ENCODE assay signal across 23 cellular contexts in the genomic region with DNA sequence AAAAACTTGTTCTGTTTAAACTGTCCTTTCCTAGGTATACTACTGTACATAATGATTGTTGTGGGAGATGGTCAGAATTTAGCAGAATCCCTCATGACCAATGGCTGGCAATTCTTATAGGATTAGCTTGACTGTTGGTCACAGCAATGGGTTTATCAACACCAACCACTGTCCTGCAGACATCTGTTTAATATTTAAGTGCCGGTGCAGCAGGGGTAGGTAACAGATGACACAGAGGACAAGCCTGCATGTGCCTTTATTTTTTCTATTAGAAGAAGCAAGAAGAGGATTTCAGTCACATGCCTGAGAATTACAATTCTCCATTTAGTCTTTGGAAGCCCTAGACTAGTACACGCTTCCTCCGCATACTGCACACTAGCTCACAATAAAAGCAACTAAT. TPM values are rescaled to one million over a fixed set of nuclear protein-coding genes. Genes with fewer than 3 reads are reported as not detected.
A peak's percentile ranks its signal among the peaks of the same experiment; 100 is the strongest.
DNase-seq lines count a peak whose midpoint lies in the region; ATAC-seq and TF ChIP-seq lines count a peak whose summit lies in the region.
"Had no signal": no experiment of that assay in that cellular context is flagged by ENCODE, and none has a peak within 500 bp of the region (broad histone marks: within the 10 kb centered on the region; RNA-seq: fewer than 3 reads in every experiment).

No MANE protein-coding gene starts in this region.

- DNase-seq in NCI-H82 (lab: John Stamatoyannopoulos, UW) (peak; percentile 24), NCI-H82 treated with DMSO at 0.1 percent for 48 hours (lab: John Stamatoyannopoulos, UW; ENCODE audit: unreplicated experiment) (no peak), fibroblast of mammary gland (ENCODE audit: low read depth) (peak; percentile 10), neural progenitor cell (ENCODE audit: low spot score) (no peak), OCI-M2 (lab: John Stamatoyannopoulos, UW; ENCODE audit: unreplicated experiment) (no peak)
- DNase-seq in activated T-helper 1 cell treated with anti-CD3 and anti-CD28 coated beads, Interleukin-12 subunit alpha, Interleukin-12 subunit beta, Interleukin-2, Interleukin-4 antibody, amounts not matched to agents 30 ng/mL and 10 ng/mL and 1 ng/mL, durations not matched to agents 14 hours and 24 hours and 36 hours (ENCODE audit: low spot score), result no peak
- DNase-seq: AML-193; Caco-2; Calu3; CD4-positive, alpha-beta T cell; CD8-positive, alpha-beta T cell; DMS53; DMS79; DND-41; EL; GDM1 had no signal

- H3K36me3 Mint-ChIP-seq in neural progenitor cell, result peaks cover 41% of the 10 kb centered on the region
- peaks cover 33% of the 10 kb centered on the region for H3K36me3 Mint-ChIP-seq in activated T-helper 1 cell treated with anti-CD3 and anti-CD28 coated beads, Interleukin-12 subunit alpha, Interleukin-12 subunit beta, Interleukin-2, Interleukin-4 antibody, amounts not matched to agents 30 ng/mL and 10 ng/mL and 1 ng/mL, durations not matched to agents 14 hours and 24 hours and 36 hours (ENCODE audit: low read depth)

- H3K4me2 ChIP-seq in neural progenitor cell, result no peak overlapping the region
- H3K4me2 ChIP-seq: A549; BLaER1 treated with 17β-estradiol and CSF1 and Interleukin-3, amounts not matched to agents 10 nM and 100 nM had no signal

- H3K27ac ChIP-seq in neural progenitor cell, result no peak overlapping the region
- H3K27ac ChIP-seq: 22Rv1; A549; BLaER1 treated with 17β-estradiol and CSF1 and Interleukin-3, amounts not matched to agents 10 nM and 100 nM; C4-2B had no signal

- H3K4me1 Mint-ChIP-seq in neural progenitor cell, result no peaks in the 10 kb centered on the region
- H3K4me1 Mint-ChIP-seq in activated T-helper 1 cell treated with anti-CD3 and anti-CD28 coated beads, Interleukin-12 subunit alpha, Interleukin-12 subunit beta, Interleukin-2, Interleukin-4 antibody, amounts not matched to agents 30 ng/mL and 10 ng/mL and 1 ng/mL, durations not matched to agents 14 hours and 24 hours and 36 hours (ENCODE audit: low read depth), result peaks cover 25% of the 10 kb centered on the region

- H3K36me3 ChIP-seq in neural progenitor cell, result no peaks in the 10 kb centered on the region

- no peak overlapping the region for H2AFZ ChIP-seq in neural progenitor cell (replicated peaks)

- intact Hi-C loops in activated T-helper 1 cell treated with anti-CD3 and anti-CD28 coated beads, Interleukin-12 subunit alpha, Interleukin-12 subunit beta, Interleukin-2, Interleukin-4 antibody, amounts not matched to agents 30 ng/mL and 10 ng/mL and 1 ng/mL, durations not matched to agents 14 hours and 24 hours and 36 hours (cut with micrococcal nuclease), result no loop called here

- no peak overlapping the region for H3K9ac ChIP-seq in neural progenitor cell
- H3K9ac ChIP-seq: BLaER1 treated with 17β-estradiol and CSF1 and Interleukin-3, amounts not matched to agents 10 nM and 100 nM had no signal

- H3K4me3 ChIP-seq in fibroblast of mammary gland (ENCODE audit: control insufficient read depth, low read depth, low read length) (no peak overlapping the region), neural progenitor cell (no peak overlapping the region)
- H3K4me3 ChIP-seq: A549; BLaER1 treated with 17β-estradiol and CSF1 and Interleukin-3, amounts not matched to agents 10 nM and 100 nM; GM12878 had no signal

- H4K20me1 ChIP-seq in neural progenitor cell (ENCODE audit: low read depth), result peaks cover 25% of the 10 kb centered on the region

- ATAC-seq in SK-N-SH treated with all-trans-retinoic acid at 6 μM for 48 hours, result peak; percentile 45
- ATAC-seq: A549; CD8-positive, alpha-beta T cell had no signal

- H3F3A ChIP-seq in neural progenitor cell (ENCODE audit: low read depth), result no peaks in the 10 kb centered on the region

- H3K79me2 ChIP-seq in neural progenitor cell (ENCODE audit: low read depth), result peaks cover 100% of the 10 kb centered on the region

- peaks cover 2% of the 10 kb centered on the region for H3K27me3 Mint-ChIP-seq in neural progenitor cell (ENCODE audit: insufficient read depth, low read depth)
- H3K27me3 Mint-ChIP-seq in activated T-helper 1 cell treated with anti-CD3 and anti-CD28 coated beads, Interleukin-12 subunit alpha, Interleukin-12 subunit beta, Interleukin-2, Interleukin-4 antibody, amounts not matched to agents 30 ng/mL and 10 ng/mL and 1 ng/mL, durations not matched to agents 14 hours and 24 hours and 36 hours (ENCODE audit: insufficient read depth), result no peaks in the 10 kb centered on the region
- H3K27me3 Mint-ChIP-seq: B cell; CD4-positive, alpha-beta T cell had no signal

- H3K27ac Mint-ChIP-seq in neural progenitor cell, result no peak overlapping the region
- no peak overlapping the region for H3K27ac Mint-ChIP-seq in activated T-helper 1 cell treated with anti-CD3 and anti-CD28 coated beads, Interleukin-12 subunit alpha, Interleukin-12 subunit beta, Interleukin-2, Interleukin-4 antibody, amounts not matched to agents 30 ng/mL and 10 ng/mL and 1 ng/mL, durations not matched to agents 14 hours and 24 hours and 36 hours
- H3K27ac Mint-ChIP-seq: B cell; CD4-positive, alpha-beta T cell; CD8-positive, alpha-beta T cell had no signal

- H3K4me3 Mint-ChIP-seq in neural progenitor cell, result no peak overlapping the region
- H3K4me3 Mint-ChIP-seq in activated T-helper 1 cell treated with anti-CD3 and anti-CD28 coated beads, Interleukin-12 subunit alpha, Interleukin-12 subunit beta, Interleukin-2, Interleukin-4 antibody, amounts not matched to agents 30 ng/mL and 10 ng/mL and 1 ng/mL, durations not matched to agents 14 hours and 24 hours and 36 hours, result no peak overlapping the region
- H3K4me3 Mint-ChIP-seq: B cell; CD4-positive, alpha-beta T cell; CD8-positive, alpha-beta T cell had no signal

- peaks cover 20% of the 10 kb centered on the region for H3K4me1 ChIP-seq in neural progenitor cell
- H3K4me1 ChIP-seq: A549 had no signal

- no peaks in the 10 kb centered on the region for H3K27me3 ChIP-seq in neural progenitor cell
- H3K27me3 ChIP-seq: BLaER1 treated with 17β-estradiol and CSF1 and Interleukin-3, amounts not matched to agents 10 nM and 100 nM had no signal

- peaks cover 44% of the 10 kb centered on the region for H3K9me3 Mint-ChIP-seq in neural progenitor cell
- peaks cover 8% of the 10 kb centered on the region for H3K9me3 Mint-ChIP-seq in activated T-helper 1 cell treated with anti-CD3 and anti-CD28 coated beads, Interleukin-12 subunit alpha, Interleukin-12 subunit beta, Interleukin-2, Interleukin-4 antibody, amounts not matched to agents 30 ng/mL and 10 ng/mL and 1 ng/mL, durations not matched to agents 14 hours and 24 hours and 36 hours
- H3K9me3 Mint-ChIP-seq: CD4-positive, alpha-beta T cell; CD8-positive, alpha-beta T cell had no signal

- TF ChIP-seq CTCF in fibroblast of mammary gland (conservative IDR thresholded peaks at IDR 0.05; ENCODE audit: control insufficient read depth, insufficient read depth, low read depth, low read length) (no peak), neural progenitor cell (IDR thresholded peaks at IDR 0.05) (no peak)

- H3K9me3 ChIP-seq in neural progenitor cell (ENCODE audit: low read depth), result no peaks in the 10 kb centered on the region

TF ChIP-seq in SK-N-SH treated with all-trans-retinoic acid at 6 μM for 48 hours, 23 proteins besides CTCF, POLR2A, EP300 and RAD21 (continues in another document):
- TF ChIP-seq, protein P1, sequence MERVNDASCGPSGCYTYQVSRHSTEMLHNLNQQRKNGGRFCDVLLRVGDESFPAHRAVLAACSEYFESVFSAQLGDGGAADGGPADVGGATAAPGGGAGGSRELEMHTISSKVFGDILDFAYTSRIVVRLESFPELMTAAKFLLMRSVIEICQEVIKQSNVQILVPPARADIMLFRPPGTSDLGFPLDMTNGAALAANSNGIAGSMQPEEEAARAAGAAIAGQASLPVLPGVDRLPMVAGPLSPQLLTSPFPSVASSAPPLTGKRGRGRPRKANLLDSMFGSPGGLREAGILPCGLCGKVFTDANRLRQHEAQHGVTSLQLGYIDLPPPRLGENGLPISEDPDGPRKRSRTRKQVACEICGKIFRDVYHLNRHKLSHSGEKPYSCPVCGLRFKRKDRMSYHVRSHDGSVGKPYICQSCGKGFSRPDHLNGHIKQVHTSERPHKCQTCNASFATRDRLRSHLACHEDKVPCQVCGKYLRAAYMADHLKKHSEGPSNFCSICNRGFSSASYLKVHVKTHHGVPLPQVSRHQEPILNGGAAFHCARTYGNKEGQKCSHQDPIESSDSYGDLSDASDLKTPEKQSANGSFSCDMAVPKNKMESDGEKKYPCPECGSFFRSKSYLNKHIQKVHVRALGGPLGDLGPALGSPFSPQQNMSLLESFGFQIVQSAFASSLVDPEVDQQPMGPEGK (CRISPR knock-in tag; IDR thresholded peaks at IDR 0.05; ENCODE audit: borderline replicate concordance), result no peak
- TF ChIP-seq ZNF70 (CRISPR knock-in tag; IDR thresholded peaks at IDR 0.05) (no peak), ZNF565 (CRISPR knock-in tag; conservative IDR thresholded peaks at IDR 0.05; ENCODE audit: low read depth) (no peak), ARNTL (CRISPR knock-in tag; IDR thresholded peaks at IDR 0.05; ENCODE audit: borderline replicate concordance, low read depth) (no peak), CSDC2 (CRISPR knock-in tag; IDR thresholded peaks at IDR 0.05) (no peak), TOX (CRISPR knock-in tag; IDR thresholded peaks at IDR 0.05; ENCODE audit: borderline replicate concordance) (no peak)

RNA-seq across cellular contexts. Expression of a gene that starts 48.4 kb away (rescaled TPM):
- 23.1 and 29.4 TPM in 2 replicates for total RNA-seq in neural progenitor cell (ENCODE audit: low replicate concordance)
- total RNA-seq in activated T-helper 1 cell treated with anti-CD3 and anti-CD28 coated beads, Interleukin-12 subunit alpha, Interleukin-12 subunit beta, Interleukin-2, Interleukin-4 antibody, amounts not matched to agents 30 ng/mL and 10 ng/mL and 1 ng/mL, durations not matched to agents 14 hours and 24 hours and 36 hours, result 97.6 and 103 TPM in 2 replicates

Comparison
In these comparisons a context has a peak if more than half of its experiments do, and no peak if none do; other contexts are left out.
1. DNase-seq: peak in NCI-H82 (single experiment) and fibroblast of mammary gland (single experiment); none in NCI-H82 treated with DMSO at 0.1 percent for 48 hours (single experiment), neural progenitor cell (single experiment), OCI-M2 (single experiment) and activated T-helper 1 cell treated with anti-CD3 and anti-CD28 coated beads, Interleukin-12 subunit alpha, Interleukin-12 subunit beta, Interleukin-2, Interleukin-4 antibody, amounts not matched to agents 30 ng/mL and 10 ng/mL and 1 ng/mL, durations not matched to agents 14 hours and 24 hours and 36 hours (single experiment).